ENCODE assay signal across 16 cellular contexts in the genomic region with DNA sequence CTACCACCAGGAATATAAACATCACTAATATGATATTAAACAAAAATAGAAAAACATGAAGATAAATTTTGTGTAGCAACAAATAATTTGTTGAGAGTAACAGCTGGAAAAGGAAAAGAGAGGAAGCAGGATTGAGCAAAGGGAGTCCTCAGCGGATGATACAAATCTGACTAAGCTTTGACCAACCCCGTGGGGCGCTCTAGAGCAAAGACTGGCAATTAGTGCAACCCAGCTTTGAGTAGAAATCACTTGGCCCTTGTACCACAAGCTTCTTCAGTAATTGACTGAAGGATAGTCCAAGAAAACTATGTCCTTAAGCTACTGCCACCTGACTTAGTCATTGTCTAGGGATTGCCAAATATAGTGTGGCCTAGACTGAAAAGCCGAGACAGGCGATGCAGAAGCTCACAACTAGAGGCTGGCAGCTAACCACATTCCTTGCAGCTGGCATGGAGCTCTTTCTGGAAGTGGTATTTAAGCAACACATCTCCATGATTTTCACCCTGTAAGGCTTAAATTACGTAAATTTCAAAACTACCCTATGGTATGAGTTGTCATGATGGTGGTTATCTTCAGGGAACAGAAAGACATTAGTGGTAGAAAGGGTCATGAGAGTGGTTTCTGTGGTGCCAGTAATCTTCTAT.
A peak's percentile ranks its signal among the peaks of the same experiment; 100 is the strongest.
DNase-seq lines count a peak whose midpoint lies in the region; ATAC-seq and TF ChIP-seq lines count a peak whose summit lies in the region.
"Had no signal": no experiment of that assay in that cellular context is flagged by ENCODE, and none has a peak within 500 bp of the region (broad histone marks: within the 10 kb centered on the region; RNA-seq: fewer than 3 reads in every experiment).

No MANE protein-coding gene starts in this region.

- no peak overlapping the region for H3K4me3 Mint-ChIP-seq in HFFc6
- H3K4me3 Mint-ChIP-seq: activated CD4-positive, alpha-beta T cell treated with anti-CD3 and anti-CD28 coated beads, Interleukin-2, amount 10 ng/mL, durations not matched to agents 24 days and 14 days; naive thymus-derived CD4-positive, alpha-beta T cell; type B pancreatic cell had no signal

- H3K4me1 ChIP-seq in A673 (ENCODE audit: insufficient read depth, low read length, poor library complexity, severe bottlenecking) = no peaks in the 10 kb centered on the region
- no peaks in the 10 kb centered on the region for H3K4me1 ChIP-seq in RWPE2 (ENCODE audit: insufficient read depth, poor library complexity, severe bottlenecking)

- no peaks in the 10 kb centered on the region for H3K36me3 Mint-ChIP-seq in HFFc6 (ENCODE audit: low read depth)
- H3K36me3 Mint-ChIP-seq: naive thymus-derived CD4-positive, alpha-beta T cell; type B pancreatic cell had no signal

- H3K4me1 Mint-ChIP-seq in HFFc6 (ENCODE audit: low read depth) = peaks cover 35% of the 10 kb centered on the region
- H3K4me1 Mint-ChIP-seq: activated CD4-positive, alpha-beta T cell treated with anti-CD3 and anti-CD28 coated beads, Interleukin-2, amount 10 ng/mL, durations not matched to agents 24 days and 14 days; naive thymus-derived CD4-positive, alpha-beta T cell had no signal

- H3K9me3 ChIP-seq in A673 (ENCODE audit: low read depth, low read length, poor library complexity, severe bottlenecking) = no peaks in the 10 kb centered on the region
- no peaks in the 10 kb centered on the region for H3K9me3 ChIP-seq in RWPE2 (ENCODE audit: severe bottlenecking)

- POLR2A ChIA-PET in A673 (lab: Charles Lee; ENCODE audit: low non-redundant PET) = no interaction called here

- no peak overlapping the region for H3K27ac ChIP-seq in A673 (ENCODE audit: low read depth, low read length, poor library complexity, severe bottlenecking)
- no peak overlapping the region for H3K27ac ChIP-seq in RWPE2 (ENCODE audit: poor library complexity, severe bottlenecking)

- peaks cover 2% of the 10 kb centered on the region; the same call in 1 of the 2 replicates for H3K27me3 Mint-ChIP-seq in HFFc6 (ENCODE audit: insufficient read depth)
- H3K27me3 Mint-ChIP-seq: activated CD4-positive, alpha-beta T cell treated with anti-CD3 and anti-CD28 coated beads, Interleukin-2, amount 10 ng/mL, durations not matched to agents 24 days and 14 days; naive thymus-derived CD4-positive, alpha-beta T cell; type B pancreatic cell had no signal

- H3K27me3 ChIP-seq in A673 (replicated peaks; ENCODE audit: insufficient read depth, low read depth, low read length, poor library complexity) (no peaks in the 10 kb centered on the region), RWPE2 (ENCODE audit: insufficient read depth, poor library complexity, severe bottlenecking) (no peaks in the 10 kb centered on the region)

- H3K9me3 Mint-ChIP-seq in HFFc6 = no peaks in the 10 kb centered on the region
- H3K9me3 Mint-ChIP-seq: activated CD4-positive, alpha-beta T cell treated with anti-CD3 and anti-CD28 coated beads, Interleukin-2, amount 10 ng/mL, durations not matched to agents 24 days and 14 days; type B pancreatic cell had no signal

- CTCF ChIA-PET in A673 (lab: Charles Lee) = no interaction called here

- intact Hi-C loops in A673 (cut with micrococcal nuclease; ENCODE audit: unreplicated experiment) = no loop called here

- no TSS peak for BruUV-seq in A673 (replicated peaks; lab: Mats Ljungman, UMichigan)

- no peak overlapping the region for H3K27ac Mint-ChIP-seq in HFFc6
- H3K27ac Mint-ChIP-seq: activated CD4-positive, alpha-beta T cell treated with anti-CD3 and anti-CD28 coated beads, Interleukin-2, amount 10 ng/mL, durations not matched to agents 24 days and 14 days; naive thymus-derived CD4-positive, alpha-beta T cell; type B pancreatic cell had no signal

- DNase-seq in A673 (ENCODE audit: low spot score) = no peak
- no peak for DNase-seq in HFFc6
- no peak for DNase-seq in RWPE2 (ENCODE audit: low spot score)
- peak; percentile 87 for DNase-seq in glomerular visceral epithelial cell (ENCODE audit: extremely low spot score)
- no peak for DNase-seq in LoVo (ENCODE audit: low spot score)
- DNase-seq in NCI-H1105 treated with DMSO at 0.1 percent for 48 hours (lab: John Stamatoyannopoulos, UW) = no peak
- DNase-seq in NCI-H2081 (lab: John Stamatoyannopoulos, UW) = no peak
- no peak for DNase-seq in cortex of kidney (lab: John Stamatoyannopoulos, UW)
- DNase-seq: activated CD4-positive, alpha-beta T cell treated with anti-CD3 and anti-CD28 coated beads, Interleukin-2, amount 10 ng/mL, durations not matched to agents 24 days and 14 days; DMS53; kidney; naive thymus-derived CD4-positive, alpha-beta T cell; NCI-H510A; small intestine; SW 1271 had no signal

- H3K36me3 ChIP-seq in A673 (ENCODE audit: insufficient read depth, low read length, poor library complexity, severe bottlenecking) = no peaks in the 10 kb centered on the region
- no peaks in the 10 kb centered on the region for H3K36me3 ChIP-seq in RWPE2 (ENCODE audit: low read depth)

- 0 out of 2 replicates have a peak, but pooled peaks have one; percentile 9 for TF ChIP-seq CTCF in A673 (conservative IDR thresholded peaks at IDR 0.05; ENCODE audit: low read depth, low read length)
- TF ChIP-seq CTCF in HFFc6 (IDR thresholded peaks at IDR 0.05) = peak; percentile 6; the same call in 1 of the 2 replicates
- TF ChIP-seq CTCF in RWPE2 (IDR thresholded peaks at IDR 0.05; ENCODE audit: poor library complexity, severe bottlenecking) = no peak

- H3K4me3 ChIP-seq in A673 (ENCODE audit: low read depth, low read length, poor library complexity, severe bottlenecking) (no peak overlapping the region), RWPE2 (ENCODE audit: severe bottlenecking) (no peak overlapping the region)

- peak; percentile 44; the same call in 1 of the 3 replicates for ATAC-seq in RWPE2 (ENCODE audit: low read depth)
- ATAC-seq: naive thymus-derived CD4-positive, alpha-beta T cell had no signal
